Comparison of ENCODE assay signal across 9 cellular contexts in genomic region chr2:119338826-119339561, GRCh38. TPM values are rescaled to one million over a fixed set of nuclear protein-coding genes. Genes with fewer than 3 reads are reported as not detected.
DNase-seq lines count a peak whose midpoint lies in the region; ATAC-seq and TF ChIP-seq lines count a peak whose summit lies in the region.
"Had no signal": no experiment of that assay in that cellular context is flagged by ENCODE, and none has a peak within 500 bp of the region (broad histone marks: within the 10 kb centered on the region; RNA-seq: fewer than 3 reads in every experiment).

No MANE protein-coding gene starts in this region.

- H3K4me3 Mint-ChIP-seq in CD4-positive, alpha-beta T cell = peak overlapping the region; percentile 25
- no peak overlapping the region for H3K4me3 Mint-ChIP-seq in activated CD4-positive, alpha-beta memory T cell treated with anti-CD3 and anti-CD28 coated beads for 36 hours
- H3K4me3 Mint-ChIP-seq: neural crest cell had no signal

- TF ChIP-seq CTCF in CD4-positive, alpha-beta T cell (IDR thresholded peaks at IDR 0.05) = no peak

- H3K27ac ChIP-seq in CD4-positive, alpha-beta T cell (ENCODE audit: low read depth, low read length) = no peak overlapping the region

- peak; percentile 2 to 44 (median 23) for DNase-seq in CD4-positive, alpha-beta T cell
- peak; percentile 28 for DNase-seq in activated CD4-positive, alpha-beta memory T cell treated with anti-CD3 and anti-CD28 coated beads for 36 hours
- peak; percentile 25 for DNase-seq in pons (ENCODE audit: low spot score)
- no peak for DNase-seq in GOT3 (lab: John Stamatoyannopoulos, UW)
- no peak for DNase-seq in DMS 273 treated with DMSO at 0.1 percent for 48 hours (lab: John Stamatoyannopoulos, UW)
- DNase-seq in NCI-H1436 (lab: John Stamatoyannopoulos, UW) = no peak

- POLR2A ChIA-PET in CD4-positive, alpha-beta T cell (lab: Charles Lee) = interaction anchor here (0.9 to 1.4 kb wide), 3 partner anchors 24 to 28 kb away, joined by 3 to 6 read pairs (median 3); partner anchors contain the start of genes C2orf76 and DBI
- POLR2A ChIA-PET in activated CD4-positive, alpha-beta memory T cell treated with anti-CD3 and anti-CD28 coated beads for 36 hours (lab: Charles Lee) = no interaction called here

- H3K4me1 Mint-ChIP-seq in CD4-positive, alpha-beta T cell (ENCODE audit: low read depth) = peaks cover 15% of the 10 kb centered on the region
- peaks cover 13% of the 10 kb centered on the region for H3K4me1 Mint-ChIP-seq in activated CD4-positive, alpha-beta memory T cell treated with anti-CD3 and anti-CD28 coated beads for 36 hours (ENCODE audit: low read depth)
- H3K4me1 Mint-ChIP-seq: neural crest cell had no signal

- no peaks in the 10 kb centered on the region for H3K9me3 ChIP-seq in CD4-positive, alpha-beta T cell (ENCODE audit: control insufficient read depth, low read length)

- ATAC-seq in CD4-positive, alpha-beta T cell (ENCODE audit: poor library complexity) = peak; percentile 98
- ATAC-seq in GM19452 (IDR thresholded peaks at IDR 0.05; ENCODE audit: unreplicated experiment) (peak; percentile 97), HG03457 (IDR thresholded peaks at IDR 0.05; ENCODE audit: unreplicated experiment) (peak; percentile 89)

- H3K27me3 Mint-ChIP-seq in CD4-positive, alpha-beta T cell = no peaks in the 10 kb centered on the region
- H3K27me3 Mint-ChIP-seq in activated CD4-positive, alpha-beta memory T cell treated with anti-CD3 and anti-CD28 coated beads for 36 hours = no peaks in the 10 kb centered on the region

- peaks cover 13% of the 10 kb centered on the region for H3K36me3 Mint-ChIP-seq in CD4-positive, alpha-beta T cell (ENCODE audit: low read depth)
- H3K36me3 Mint-ChIP-seq in activated CD4-positive, alpha-beta memory T cell treated with anti-CD3 and anti-CD28 coated beads for 36 hours = peaks cover 8% of the 10 kb centered on the region

- CTCF ChIA-PET in CD4-positive, alpha-beta T cell (lab: Charles Lee) = no interaction called here
- CTCF ChIA-PET in activated CD4-positive, alpha-beta memory T cell treated with anti-CD3 and anti-CD28 coated beads for 36 hours (lab: Charles Lee) = interaction anchor here (1.5 kb wide), 1 partner anchor 138 kb away, joined by 6 read pairs; no protein-coding TSS in a partner anchor

- H3K27me3 ChIP-seq in CD4-positive, alpha-beta T cell (ENCODE audit: control insufficient read depth, insufficient read depth, low read length) = no peaks in the 10 kb centered on the region

- intact Hi-C loops in CD4-positive, alpha-beta T cell (cut with DNase I, micrococcal nuclease) = no loop called here
- intact Hi-C loops in activated CD4-positive, alpha-beta memory T cell treated with anti-CD3 and anti-CD28 coated beads for 36 hours (cut with micrococcal nuclease) = no loop called here

- H3K27ac Mint-ChIP-seq in CD4-positive, alpha-beta T cell = peak overlapping the region; percentile 59
- no peak overlapping the region for H3K27ac Mint-ChIP-seq in activated CD4-positive, alpha-beta memory T cell treated with anti-CD3 and anti-CD28 coated beads for 36 hours

- H3K9me3 Mint-ChIP-seq in CD4-positive, alpha-beta T cell = no peaks in the 10 kb centered on the region
- no peaks in the 10 kb centered on the region for H3K9me3 Mint-ChIP-seq in activated CD4-positive, alpha-beta memory T cell treated with anti-CD3 and anti-CD28 coated beads for 36 hours
- H3K9me3 Mint-ChIP-seq: neural crest cell had no signal

RNA-seq across cellular contexts. Expression of gene C2orf76, which starts 27.6 kb away (rescaled TPM):
- total RNA-seq in CD4-positive, alpha-beta T cell = 1 to 10 TPM; 2.8 to 4.5 TPM
- total RNA-seq in activated CD4-positive, alpha-beta memory T cell treated with anti-CD3 and anti-CD28 coated beads for 36 hours = 10 to 100 TPM; 10.5 to 11.5 TPM

RNA-seq across cellular contexts. Expression of gene DBI, which starts 27.8 kb away (rescaled TPM):
- 10 to 100 TPM; 23.6 to 27.4 TPM for total RNA-seq in CD4-positive, alpha-beta T cell
- 100 to 1,000 TPM; 149 to 150 TPM for total RNA-seq in activated CD4-positive, alpha-beta memory T cell treated with anti-CD3 and anti-CD28 coated beads for 36 hours

Comparison
In these comparisons a context has a peak if more than half of its experiments do, and no peak if none do; other contexts are left out.
1. DNase-seq: peak in CD4-positive, alpha-beta T cell (10 of 10), activated CD4-positive, alpha-beta memory T cell treated with anti-CD3 and anti-CD28 coated beads for 36 hours (single experiment) and pons (single experiment); none in GOT3 (single experiment), DMS 273 treated with DMSO at 0.1 percent for 48 hours (single experiment) and NCI-H1436 (single experiment).
2. RNA of gene DBI, which starts 27.8 kb away (total RNA-seq): 149 to 150 TPM in activated CD4-positive, alpha-beta memory T cell treated with anti-CD3 and anti-CD28 coated beads for 36 hours; 23.6 to 27.4 TPM in CD4-positive, alpha-beta T cell; every median in the first group is over 4 times any median in the second.
3. Peak in every context shown above with its lines, with median percentiles within 50 percentile points of each other: ATAC-seq.